1 cellular context compared by ENCODE assay signal in genomic region chr1:29397256-29397590, GRCh38.
TF ChIP-seq lines count a peak whose summit lies in the region.

No MANE protein-coding gene starts in this region.

TF ChIP-seq in SK-N-SH treated with all-trans-retinoic acid at 6 μM for 48 hours, 23 proteins besides CTCF, POLR2A, EP300 and RAD21 (continued from another document):
- TF ChIP-seq, protein P1, sequence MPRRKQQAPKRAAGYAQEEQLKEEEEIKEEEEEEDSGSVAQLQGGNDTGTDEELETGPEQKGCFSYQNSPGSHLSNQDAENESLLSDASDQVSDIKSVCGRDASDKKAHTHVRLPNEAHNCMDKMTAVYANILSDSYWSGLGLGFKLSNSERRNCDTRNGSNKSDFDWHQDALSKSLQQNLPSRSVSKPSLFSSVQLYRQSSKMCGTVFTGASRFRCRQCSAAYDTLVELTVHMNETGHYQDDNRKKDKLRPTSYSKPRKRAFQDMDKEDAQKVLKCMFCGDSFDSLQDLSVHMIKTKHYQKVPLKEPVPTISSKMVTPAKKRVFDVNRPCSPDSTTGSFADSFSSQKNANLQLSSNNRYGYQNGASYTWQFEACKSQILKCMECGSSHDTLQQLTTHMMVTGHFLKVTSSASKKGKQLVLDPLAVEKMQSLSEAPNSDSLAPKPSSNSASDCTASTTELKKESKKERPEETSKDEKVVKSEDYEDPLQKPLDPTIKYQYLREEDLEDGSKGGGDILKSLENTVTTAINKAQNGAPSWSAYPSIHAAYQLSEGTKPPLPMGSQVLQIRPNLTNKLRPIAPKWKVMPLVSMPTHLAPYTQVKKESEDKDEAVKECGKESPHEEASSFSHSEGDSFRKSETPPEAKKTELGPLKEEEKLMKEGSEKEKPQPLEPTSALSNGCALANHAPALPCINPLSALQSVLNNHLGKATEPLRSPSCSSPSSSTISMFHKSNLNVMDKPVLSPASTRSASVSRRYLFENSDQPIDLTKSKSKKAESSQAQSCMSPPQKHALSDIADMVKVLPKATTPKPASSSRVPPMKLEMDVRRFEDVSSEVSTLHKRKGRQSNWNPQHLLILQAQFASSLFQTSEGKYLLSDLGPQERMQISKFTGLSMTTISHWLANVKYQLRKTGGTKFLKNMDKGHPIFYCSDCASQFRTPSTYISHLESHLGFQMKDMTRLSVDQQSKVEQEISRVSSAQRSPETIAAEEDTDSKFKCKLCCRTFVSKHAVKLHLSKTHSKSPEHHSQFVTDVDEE (CRISPR knock-in tag; IDR thresholded peaks at IDR 0.05) = no peak
- TF ChIP-seq, protein P2, sequence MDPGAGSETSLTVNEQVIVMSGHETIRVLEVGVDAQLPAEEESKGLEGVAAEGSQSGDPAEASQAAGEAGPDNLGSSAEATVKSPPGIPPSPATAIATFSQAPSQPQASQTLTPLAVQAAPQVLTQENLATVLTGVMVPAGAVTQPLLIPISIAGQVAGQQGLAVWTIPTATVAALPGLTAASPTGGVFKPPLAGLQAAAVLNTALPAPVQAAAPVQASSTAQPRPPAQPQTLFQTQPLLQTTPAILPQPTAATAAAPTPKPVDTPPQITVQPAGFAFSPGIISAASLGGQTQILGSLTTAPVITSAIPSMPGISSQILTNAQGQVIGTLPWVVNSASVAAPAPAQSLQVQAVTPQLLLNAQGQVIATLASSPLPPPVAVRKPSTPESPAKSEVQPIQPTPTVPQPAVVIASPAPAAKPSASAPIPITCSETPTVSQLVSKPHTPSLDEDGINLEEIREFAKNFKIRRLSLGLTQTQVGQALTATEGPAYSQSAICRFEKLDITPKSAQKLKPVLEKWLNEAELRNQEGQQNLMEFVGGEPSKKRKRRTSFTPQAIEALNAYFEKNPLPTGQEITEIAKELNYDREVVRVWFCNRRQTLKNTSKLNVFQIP (CRISPR knock-in tag; IDR thresholded peaks at IDR 0.05; ENCODE audit: borderline replicate concordance, low read depth) = no peak
- TF ChIP-seq ZNF8 (CRISPR knock-in tag; IDR thresholded peaks at IDR 0.05) = no peak
- no peak for TF ChIP-seq TOX (CRISPR knock-in tag; IDR thresholded peaks at IDR 0.05; ENCODE audit: borderline replicate concordance)
- TF ChIP-seq, protein P3, sequence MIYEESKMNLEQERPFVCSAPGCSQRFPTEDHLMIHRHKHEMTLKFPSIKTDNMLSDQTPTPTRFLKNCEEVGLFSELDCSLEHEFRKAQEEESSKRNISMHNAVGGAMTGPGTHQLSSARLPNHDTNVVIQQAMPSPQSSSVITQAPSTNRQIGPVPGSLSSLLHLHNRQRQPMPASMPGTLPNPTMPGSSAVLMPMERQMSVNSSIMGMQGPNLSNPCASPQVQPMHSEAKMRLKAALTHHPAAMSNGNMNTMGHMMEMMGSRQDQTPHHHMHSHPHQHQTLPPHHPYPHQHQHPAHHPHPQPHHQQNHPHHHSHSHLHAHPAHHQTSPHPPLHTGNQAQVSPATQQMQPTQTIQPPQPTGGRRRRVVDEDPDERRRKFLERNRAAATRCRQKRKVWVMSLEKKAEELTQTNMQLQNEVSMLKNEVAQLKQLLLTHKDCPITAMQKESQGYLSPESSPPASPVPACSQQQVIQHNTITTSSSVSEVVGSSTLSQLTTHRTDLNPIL (CRISPR knock-in tag; IDR thresholded peaks at IDR 0.05; ENCODE audit: low read depth) = no peak
- TF ChIP-seq ZNF70 (CRISPR knock-in tag; IDR thresholded peaks at IDR 0.05) = no peak
- TF ChIP-seq RARB (CRISPR knock-in tag; IDR thresholded peaks at IDR 0.05) = no peak
- TF ChIP-seq, protein P4, sequence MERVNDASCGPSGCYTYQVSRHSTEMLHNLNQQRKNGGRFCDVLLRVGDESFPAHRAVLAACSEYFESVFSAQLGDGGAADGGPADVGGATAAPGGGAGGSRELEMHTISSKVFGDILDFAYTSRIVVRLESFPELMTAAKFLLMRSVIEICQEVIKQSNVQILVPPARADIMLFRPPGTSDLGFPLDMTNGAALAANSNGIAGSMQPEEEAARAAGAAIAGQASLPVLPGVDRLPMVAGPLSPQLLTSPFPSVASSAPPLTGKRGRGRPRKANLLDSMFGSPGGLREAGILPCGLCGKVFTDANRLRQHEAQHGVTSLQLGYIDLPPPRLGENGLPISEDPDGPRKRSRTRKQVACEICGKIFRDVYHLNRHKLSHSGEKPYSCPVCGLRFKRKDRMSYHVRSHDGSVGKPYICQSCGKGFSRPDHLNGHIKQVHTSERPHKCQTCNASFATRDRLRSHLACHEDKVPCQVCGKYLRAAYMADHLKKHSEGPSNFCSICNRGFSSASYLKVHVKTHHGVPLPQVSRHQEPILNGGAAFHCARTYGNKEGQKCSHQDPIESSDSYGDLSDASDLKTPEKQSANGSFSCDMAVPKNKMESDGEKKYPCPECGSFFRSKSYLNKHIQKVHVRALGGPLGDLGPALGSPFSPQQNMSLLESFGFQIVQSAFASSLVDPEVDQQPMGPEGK (CRISPR knock-in tag; IDR thresholded peaks at IDR 0.05; ENCODE audit: borderline replicate concordance) = no peak
- TF ChIP-seq ISL1 (CRISPR knock-in tag; IDR thresholded peaks at IDR 0.05) = no peak
- TF ChIP-seq SNAI2 (CRISPR knock-in tag; IDR thresholded peaks at IDR 0.05) = no peak
- no peak for TF ChIP-seq ZFP30 (CRISPR knock-in tag; IDR thresholded peaks at IDR 0.05)
- TF ChIP-seq OSR1 (CRISPR knock-in tag; IDR thresholded peaks at IDR 0.05) = no peak
- no peak for TF ChIP-seq ZC3H10 (CRISPR knock-in tag; IDR thresholded peaks at IDR 0.05)
